In the genomic region with DNA sequence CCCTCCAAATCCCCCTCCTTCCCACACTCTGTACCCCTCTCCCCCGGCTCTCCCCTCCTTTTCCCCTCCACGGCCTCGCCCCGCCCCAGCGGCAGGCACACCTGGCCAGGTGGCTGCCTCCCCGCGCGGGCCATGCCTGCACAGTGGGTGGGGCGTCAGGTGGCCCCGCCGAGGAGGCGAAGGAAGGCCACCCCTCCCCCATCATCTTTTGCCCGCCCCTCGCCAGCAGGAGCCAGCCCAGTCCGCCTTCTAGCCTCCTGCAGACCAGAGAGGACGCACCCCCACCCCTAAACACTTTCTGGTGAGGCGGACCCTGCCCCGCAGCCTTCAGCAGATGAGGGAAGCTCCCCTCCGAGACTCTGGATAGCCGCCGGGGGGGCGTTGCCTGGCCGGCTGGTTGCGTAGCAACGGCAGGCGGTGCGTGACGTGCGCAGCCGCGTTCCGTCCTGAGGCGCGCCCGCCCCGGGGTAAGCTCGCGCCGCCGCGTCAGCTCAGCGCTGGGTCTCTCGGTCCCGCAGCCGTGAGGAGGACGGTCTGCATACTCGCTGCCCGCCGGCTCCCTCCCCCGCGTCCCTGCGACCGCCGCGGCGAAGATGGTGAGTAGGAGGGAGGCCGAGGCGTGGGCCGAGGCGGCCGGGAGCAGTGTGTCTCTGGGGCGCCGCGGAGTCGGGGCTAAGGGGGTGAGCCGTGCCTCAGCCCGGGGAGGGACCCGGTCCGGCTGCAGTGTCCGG, we compare ENCODE assay signal across 1 cellular context.
TF ChIP-seq lines count a peak whose summit lies in the region.

Gene DSTN (plus strand): TSS at position 460 of the 731 bp plus-strand sequence. CDS start 134 bp downstream, at position 594.

TF ChIP-seq in HepG2, 621 proteins besides CTCF, POLR2A, EP300 and RAD21 (continued from another document):
- peak; percentile 15; the same call in 1 of the 2 replicates for TF ChIP-seq ZNF253 (CRISPR knock-in tag; IDR thresholded peaks at IDR 0.05; ENCODE audit: borderline replicate concordance)
- no peak for TF ChIP-seq BHLHE40 (IDR thresholded peaks at IDR 0.05; ENCODE audit: low read length)
- TF ChIP-seq SRSF1 (optimal IDR thresholded peaks at IDR 0.05; ENCODE audit: low read depth, low read length) = peak; percentile 33
- TF ChIP-seq ZNF460 (CRISPR knock-in tag; IDR thresholded peaks at IDR 0.05; ENCODE audit: borderline replicate concordance) = no peak
- no peak; the same call in 1 of the 2 replicates for TF ChIP-seq ZSCAN31 (CRISPR knock-in tag; IDR thresholded peaks at IDR 0.05; ENCODE audit: low read depth)
- TF ChIP-seq ZNF619 (CRISPR knock-in tag; IDR thresholded peaks at IDR 0.05) = peak; percentile 62; the same call in 1 of the 2 replicates
- TF ChIP-seq ZBTB34 (CRISPR knock-in tag; IDR thresholded peaks at IDR 0.05) = no peak; the same call in 1 of the 2 replicates
- TF ChIP-seq, protein P1, sequence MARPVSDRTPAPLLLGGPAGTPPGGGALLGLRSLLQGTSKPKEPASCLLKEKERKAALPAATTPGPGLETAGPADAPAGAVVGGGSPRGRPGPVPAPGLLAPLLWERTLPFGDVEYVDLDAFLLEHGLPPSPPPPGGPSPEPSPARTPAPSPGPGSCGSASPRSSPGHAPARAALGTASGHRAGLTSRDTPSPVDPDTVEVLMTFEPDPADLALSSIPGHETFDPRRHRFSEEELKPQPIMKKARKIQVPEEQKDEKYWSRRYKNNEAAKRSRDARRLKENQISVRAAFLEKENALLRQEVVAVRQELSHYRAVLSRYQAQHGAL (CRISPR knock-in tag; IDR thresholded peaks at IDR 0.05; ENCODE audit: not compliant biosample characterization) = no peak
- no peak for TF ChIP-seq ZNF775 (CRISPR knock-in tag; IDR thresholded peaks at IDR 0.05; ENCODE audit: borderline replicate concordance)
- TF ChIP-seq WIZ (CRISPR knock-in tag; IDR thresholded peaks at IDR 0.05) = peak; percentile 63; the same call in 1 of the 2 replicates
- no peak; the same call in 1 of the 2 replicates for TF ChIP-seq NR1H2 (CRISPR knock-in tag; IDR thresholded peaks at IDR 0.05; ENCODE audit: borderline replicate concordance, low read depth)
- TF ChIP-seq ZNF577 (CRISPR knock-in tag; IDR thresholded peaks at IDR 0.05; ENCODE audit: borderline replicate concordance, low read depth) = no peak
- peak; percentile 59; the same call in 1 of the 2 replicates for TF ChIP-seq DMAP1 (CRISPR knock-in tag; IDR thresholded peaks at IDR 0.05)
- peak; percentile 72; the same call in 1 of the 2 replicates for TF ChIP-seq GATAD1 (CRISPR knock-in tag; IDR thresholded peaks at IDR 0.05)
- TF ChIP-seq NCOA5 (CRISPR knock-in tag; IDR thresholded peaks at IDR 0.05) = no peak
- TF ChIP-seq ZNF441 (CRISPR knock-in tag; IDR thresholded peaks at IDR 0.05; ENCODE audit: borderline replicate concordance) = 0 out of 2 replicates have a peak, but pooled peaks have one; percentile 29
- no peak for TF ChIP-seq HOXA9 (CRISPR knock-in tag; IDR thresholded peaks at IDR 0.05; ENCODE audit: borderline replicate concordance)
- 0 out of 2 replicates have a peak, but pooled peaks have one; percentile 37 for TF ChIP-seq HOXD1 (CRISPR knock-in tag; IDR thresholded peaks at IDR 0.05)
- TF ChIP-seq CREM (IDR thresholded peaks at IDR 0.05) = no peak
- no peak; the same call in none of the 2 replicates for TF ChIP-seq CREM (CRISPR knock-in tag; IDR thresholded peaks at IDR 0.05)
- TF ChIP-seq CBX1 (IDR thresholded peaks at IDR 0.05; ENCODE audit: low read depth) = peak; percentile 63
- no peak for TF ChIP-seq SALL2 (CRISPR knock-in tag; IDR thresholded peaks at IDR 0.05)
- no peak; the same call in 1 of the 2 replicates for TF ChIP-seq ISL2 (CRISPR knock-in tag; IDR thresholded peaks at IDR 0.05)
- TF ChIP-seq HHEX (CRISPR knock-in tag; IDR thresholded peaks at IDR 0.05) = no peak
- TF ChIP-seq ZNF674 (CRISPR knock-in tag; IDR thresholded peaks at IDR 0.05; ENCODE audit: low read depth) = no peak
- no peak for TF ChIP-seq SMC3 (IDR thresholded peaks at IDR 0.05; ENCODE audit: low read length)
- TF ChIP-seq ZNF234 (CRISPR knock-in tag; conservative IDR thresholded peaks at IDR 0.05) = peak; percentile 73; the same call in 1 of the 2 replicates
- TF ChIP-seq AKAP8 (CRISPR knock-in tag; IDR thresholded peaks at IDR 0.05) = no peak
- peak; percentile 66 for TF ChIP-seq TGIF2 (CRISPR knock-in tag; IDR thresholded peaks at IDR 0.05)
- TF ChIP-seq EHMT2 (IDR thresholded peaks at IDR 0.05; ENCODE audit: borderline replicate concordance, low read depth, low read length) = no peak
- TF ChIP-seq ZNF337 (CRISPR knock-in tag; IDR thresholded peaks at IDR 0.05; ENCODE audit: borderline replicate concordance, low read depth) = no peak
- no peak for TF ChIP-seq ZBTB8A (CRISPR knock-in tag; IDR thresholded peaks at IDR 0.05; ENCODE audit: borderline replicate concordance, low read depth)
- TF ChIP-seq MED13 (CRISPR knock-in tag; IDR thresholded peaks at IDR 0.05) = no peak
- TF ChIP-seq, protein P2, sequence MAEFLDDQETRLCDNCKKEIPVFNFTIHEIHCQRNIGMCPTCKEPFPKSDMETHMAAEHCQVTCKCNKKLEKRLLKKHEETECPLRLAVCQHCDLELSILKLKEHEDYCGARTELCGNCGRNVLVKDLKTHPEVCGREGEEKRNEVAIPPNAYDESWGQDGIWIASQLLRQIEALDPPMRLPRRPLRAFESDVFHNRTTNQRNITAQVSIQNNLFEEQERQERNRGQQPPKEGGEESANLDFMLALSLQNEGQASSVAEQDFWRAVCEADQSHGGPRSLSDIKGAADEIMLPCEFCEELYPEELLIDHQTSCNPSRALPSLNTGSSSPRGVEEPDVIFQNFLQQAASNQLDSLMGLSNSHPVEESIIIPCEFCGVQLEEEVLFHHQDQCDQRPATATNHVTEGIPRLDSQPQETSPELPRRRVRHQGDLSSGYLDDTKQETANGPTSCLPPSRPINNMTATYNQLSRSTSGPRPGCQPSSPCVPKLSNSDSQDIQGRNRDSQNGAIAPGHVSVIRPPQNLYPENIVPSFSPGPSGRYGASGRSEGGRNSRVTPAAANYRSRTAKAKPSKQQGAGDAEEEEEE (CRISPR knock-in tag; IDR thresholded peaks at IDR 0.05; ENCODE audit: borderline replicate concordance) = no peak
- TF ChIP-seq AHR (CRISPR knock-in tag; IDR thresholded peaks at IDR 0.05) = no peak
- no peak for TF ChIP-seq ZFP36L1 (CRISPR knock-in tag; IDR thresholded peaks at IDR 0.05)
- no peak for TF ChIP-seq ZZZ3 (CRISPR knock-in tag; IDR thresholded peaks at IDR 0.05; ENCODE audit: borderline replicate concordance)
- TF ChIP-seq ZNF354B (CRISPR knock-in tag; IDR thresholded peaks at IDR 0.05) = 0 out of 2 replicates have a peak, but pooled peaks have one; percentile 65
- TF ChIP-seq, protein P3, sequence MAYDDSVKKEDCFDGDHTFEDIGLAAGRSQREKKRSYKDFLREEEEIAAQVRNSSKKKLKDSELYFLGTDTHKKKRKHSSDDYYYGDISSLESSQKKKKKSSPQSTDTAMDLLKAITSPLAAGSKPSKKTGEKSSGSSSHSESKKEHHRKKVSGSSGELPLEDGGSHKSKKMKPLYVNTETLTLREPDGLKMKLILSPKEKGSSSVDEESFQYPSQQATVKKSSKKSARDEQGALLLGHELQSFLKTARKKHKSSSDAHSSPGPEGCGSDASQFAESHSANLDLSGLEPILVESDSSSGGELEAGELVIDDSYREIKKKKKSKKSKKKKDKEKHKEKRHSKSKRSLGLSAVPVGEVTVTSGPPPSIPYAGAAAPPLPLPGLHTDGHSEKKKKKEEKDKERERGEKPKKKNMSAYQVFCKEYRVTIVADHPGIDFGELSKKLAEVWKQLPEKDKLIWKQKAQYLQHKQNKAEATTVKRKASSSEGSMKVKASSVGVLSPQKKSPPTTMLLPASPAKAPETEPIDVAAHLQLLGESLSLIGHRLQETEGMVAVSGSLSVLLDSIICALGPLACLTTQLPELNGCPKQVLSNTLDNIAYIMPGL (CRISPR knock-in tag; IDR thresholded peaks at IDR 0.05; ENCODE audit: borderline replicate concordance in 1 of 2, low read depth in 1 of 2) = peak; percentile 89 to 95; a peak in 2 of 4 replicates
- TF ChIP-seq ZBTB42 (CRISPR knock-in tag; IDR thresholded peaks at IDR 0.05) = peak; percentile 89; the same call in 1 of the 2 replicates
- TF ChIP-seq TMF1 (CRISPR knock-in tag; IDR thresholded peaks at IDR 0.05; ENCODE audit: low read depth) = 0 out of 2 replicates have a peak, but pooled peaks have one; percentile 29
- no peak for TF ChIP-seq MAFK (conservative IDR thresholded peaks at IDR 0.05 in 1 of 2, IDR thresholded peaks at IDR 0.05 in 1 of 2; ENCODE audit: low read length in 2 of 2)
- TF ChIP-seq, protein P4, sequence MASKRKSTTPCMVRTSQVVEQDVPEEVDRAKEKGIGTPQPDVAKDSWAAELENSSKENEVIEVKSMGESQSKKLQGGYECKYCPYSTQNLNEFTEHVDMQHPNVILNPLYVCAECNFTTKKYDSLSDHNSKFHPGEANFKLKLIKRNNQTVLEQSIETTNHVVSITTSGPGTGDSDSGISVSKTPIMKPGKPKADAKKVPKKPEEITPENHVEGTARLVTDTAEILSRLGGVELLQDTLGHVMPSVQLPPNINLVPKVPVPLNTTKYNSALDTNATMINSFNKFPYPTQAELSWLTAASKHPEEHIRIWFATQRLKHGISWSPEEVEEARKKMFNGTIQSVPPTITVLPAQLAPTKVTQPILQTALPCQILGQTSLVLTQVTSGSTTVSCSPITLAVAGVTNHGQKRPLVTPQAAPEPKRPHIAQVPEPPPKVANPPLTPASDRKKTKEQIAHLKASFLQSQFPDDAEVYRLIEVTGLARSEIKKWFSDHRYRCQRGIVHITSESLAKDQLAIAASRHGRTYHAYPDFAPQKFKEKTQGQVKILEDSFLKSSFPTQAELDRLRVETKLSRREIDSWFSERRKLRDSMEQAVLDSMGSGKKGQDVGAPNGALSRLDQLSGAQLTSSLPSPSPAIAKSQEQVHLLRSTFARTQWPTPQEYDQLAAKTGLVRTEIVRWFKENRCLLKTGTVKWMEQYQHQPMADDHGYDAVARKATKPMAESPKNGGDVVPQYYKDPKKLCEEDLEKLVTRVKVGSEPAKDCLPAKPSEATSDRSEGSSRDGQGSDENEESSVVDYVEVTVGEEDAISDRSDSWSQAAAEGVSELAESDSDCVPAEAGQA (IDR thresholded peaks at IDR 0.05; ENCODE audit: low read depth) = peak; percentile 59; the same call in 1 of the 2 replicates
- TF ChIP-seq, protein P4 (CRISPR knock-in tag; IDR thresholded peaks at IDR 0.05; ENCODE audit: borderline replicate concordance) = no peak
- peak; percentile 24 for TF ChIP-seq YEATS2 (CRISPR knock-in tag; IDR thresholded peaks at IDR 0.05; ENCODE audit: borderline replicate concordance)
- TF ChIP-seq IRF1 (CRISPR knock-in tag; IDR thresholded peaks at IDR 0.05; ENCODE audit: low read depth) = no peak
